In genomic region chr10:13100349-13101294, GRCh38 we compare ENCODE assay signal across 8 cellular contexts. TPM values are rescaled to one million over a fixed set of nuclear protein-coding genes. Genes with fewer than 3 reads are reported as not detected.
A peak's percentile ranks its signal among the peaks of the same experiment; 100 is the strongest.
DNase-seq lines count a peak whose midpoint lies in the region; ATAC-seq, FAIRE-seq and TF ChIP-seq lines count a peak whose summit lies in the region.

No MANE protein-coding gene starts in this region.

- intact Hi-C loops in Right ventricle myocardium inferior (cut with DNase I) (loop anchor here (5.0 to 10.0 kb wide), 2 partner anchors 197 to 836 kb away; no protein-coding TSS in a partner anchor), cardiac septum (cut with DNase I) (no loop called here), PC-9 (cut with micrococcal nuclease; ENCODE audit: unreplicated experiment) (no loop called here), GM12878 (cut with micrococcal nuclease; ENCODE audit: unreplicated experiment) (loop anchor here (5.0 kb wide), 1 partner anchor 247 kb away; the partner anchor contains the start of gene SEPHS1)

- DNase-seq in Right ventricle myocardium inferior (ENCODE audit: missing footprints) = no peak
- no peak for DNase-seq in cardiac septum (ENCODE audit: low spot score)
- peak in 1 of 2 experiments; percentile 26 for DNase-seq in PC-9
- DNase-seq in GM12878 (ENCODE audit: low read depth, low spot score) = no peak
- DNase-seq in skeletal muscle cell (ENCODE audit: low read depth) = no peak
- no peak for DNase-seq in cerebellar nuclear complex (lab: John Stamatoyannopoulos, UW)

- in situ Hi-C loops in GM12878 (cut with MboI) = no loop called here

- H3K27me3 ChIP-seq in PC-9 (ENCODE audit: insufficient read depth, low read depth) (no peaks in the 10 kb centered on the region), GM12878 (replicated peaks in 1 of 2; ENCODE audit: control insufficient read depth in 2 of 2, insufficient read depth in 2 of 2, low read length in 1 of 2) (no peaks in the 10 kb centered on the region), iPS-18a (ENCODE audit: control insufficient read depth, insufficient read depth, low read length) (peaks cover 7% of the 10 kb centered on the region)

- SMC1A ChIA-PET in GM12878 (lab: Charles Lee; ENCODE audit: uncharacterized antibody, unreplicated experiment) = interaction anchor here (0.6 to 1.3 kb wide), 5 partner anchors 15 to 489 kb away, joined by 3 to 4 read pairs (median 3); partner anchors contain the start of gene PHYH

- H3K9me2 ChIP-seq in PC-9 (ENCODE audit: insufficient read depth) = no peaks in the 10 kb centered on the region

- TF ChIP-seq POLR2A in GM12878 (IDR thresholded peaks at IDR 0.05; ENCODE audit: low read depth, low read length) = no peak; the same call in 1 of the 2 replicates

- H3K9ac ChIP-seq in GM12878 (ENCODE audit: control insufficient read depth, insufficient read depth, low read length) = peak overlapping the region; percentile 70
- no peak overlapping the region for H3K9ac ChIP-seq in iPS-18a (ENCODE audit: low read length)

- RAD21 ChIA-PET in GM12878 (lab: Charles Lee; ENCODE audit: unreplicated experiment) = interaction anchor here (0.6 to 1.4 kb wide), 6 partner anchors 16 to 752 kb away, joined by 3 to 6 read pairs (median 4); no protein-coding TSS in a partner anchor

- H3K4me3 ChIP-seq in PC-9 (peak overlapping the region; percentile 70), GM12878 (peak overlapping the region; percentile 98), iPS-18a (ENCODE audit: low read length) (peak overlapping the region; percentile 89), skeletal muscle cell (ENCODE audit: low read depth, low read length) (peak overlapping the region; percentile 79)

- peak; percentile 38 for ATAC-seq in Right ventricle myocardium inferior
- peak; percentile 31 for ATAC-seq in HG02852 (IDR thresholded peaks at IDR 0.05; ENCODE audit: unreplicated experiment)
- ATAC-seq in GM12878 = peak; percentile 42

- H3K9me3 ChIP-seq in PC-9 (ENCODE audit: insufficient read depth, low read depth) = no peaks in the 10 kb centered on the region
- no peaks in the 10 kb centered on the region for H3K9me3 ChIP-seq in GM12878 (replicated peaks; ENCODE audit: control insufficient read depth, insufficient read depth, low read length)
- no peaks in the 10 kb centered on the region for H3K9me3 ChIP-seq in iPS-18a (ENCODE audit: control insufficient read depth, low read depth, low read length)

- H3K4me2 ChIP-seq in PC-9 (peak overlapping the region; percentile 87), GM12878 (ENCODE audit: control insufficient read depth, insufficient read depth) (peak overlapping the region; percentile 56)

- TSS peak; percentile 69 for BruUV-seq in PC-9 (replicated peaks; lab: Mats Ljungman, UMichigan)
- no TSS peak for BruUV-seq in GM12878 (replicated peaks; lab: Mats Ljungman, UMichigan)

- peaks cover 7% of the 10 kb centered on the region for H3F3A ChIP-seq in PC-9 (ENCODE audit: insufficient read depth, low read depth)

- H4K20me1 ChIP-seq in PC-9 (ENCODE audit: insufficient read depth) (no peaks in the 10 kb centered on the region), GM12878 (ENCODE audit: control insufficient read depth, insufficient read depth) (no peaks in the 10 kb centered on the region)

- no peak for TF ChIP-seq EP300 in GM12878 (IDR thresholded peaks at IDR 0.05; ENCODE audit: borderline replicate concordance in 1 of 2, control insufficient read depth in 1 of 2, low read depth in 2 of 2, low read length in 2 of 2)

- no peak for TF ChIP-seq RAD21 in GM12878 (IDR thresholded peaks at IDR 0.05; ENCODE audit: insufficient read depth, low read depth, low read length)

- H3K79me2 ChIP-seq in PC-9 (ENCODE audit: low read depth) = no peaks in the 10 kb centered on the region
- H3K79me2 ChIP-seq in GM12878 (ENCODE audit: control insufficient read depth, insufficient read depth, low read length) = peaks cover 19% of the 10 kb centered on the region

- FAIRE-seq in GM12878 (lab: Jason Lieb, UNC) = no peak

- CTCF ChIA-PET in PC-9 (lab: Charles Lee) = interaction anchor here (0.6 to 0.7 kb wide), 3 partner anchors 47 to 515 kb away, joined by 4 to 14 read pairs (median 5); no protein-coding TSS in a partner anchor
- CTCF ChIA-PET in GM12878 (lab: Yijun Ruan, JAX) = interaction anchor here (0.6 to 2.3 kb wide), 9 partner anchors 8 to 1310 kb away, joined by 3 to 19 read pairs (median 4); partner anchors contain the start of gene PHYH

- no peak overlapping the region for H3K27ac ChIP-seq in PC-9
- peak overlapping the region; percentile 46 for H3K27ac ChIP-seq in GM12878 (ENCODE audit: control insufficient read depth, insufficient read depth)
- H3K27ac ChIP-seq in iPS-18a (ENCODE audit: low read length) = no peak overlapping the region

- POLR2A ChIA-PET in PC-9 (lab: Charles Lee; ENCODE audit: unreplicated experiment) (interaction anchor here (0.5 to 0.6 kb wide), 3 partner anchors 20 to 1554 kb away, joined by 10 to 41 read pairs (median 16); no protein-coding TSS in a partner anchor), GM12878 (lab: Charles Lee) (no interaction called here)

- TF ChIP-seq CTCF in PC-9 (conservative IDR thresholded peaks at IDR 0.05) = no peak
- TF ChIP-seq CTCF in GM12878 (IDR thresholded peaks at IDR 0.05 in 2 of 3, conservative IDR thresholded peaks at IDR 0.05 in 1 of 3; ENCODE audit: control insufficient read depth in 2 of 3, extremely low read depth in 1 of 3, insufficient read depth in 1 of 3, low read depth in 3 of 3, low read length in 3 of 3) = no peak

- 4% methylated on average over 33 of the region's 35 CpGs for WGBS in GM12878 (ENCODE audit: insufficient coverage, insufficient replicate concordance, low lambda C conversion rate, missing lambda C conversion rate)

- H3K36me3 ChIP-seq in PC-9 (ENCODE audit: low read depth) (no peaks in the 10 kb centered on the region), GM12878 (ENCODE audit: control insufficient read depth in 2 of 2, insufficient read depth in 2 of 2, low read length in 1 of 2) (no peaks in the 10 kb centered on the region), iPS-18a (ENCODE audit: control insufficient read depth, low read depth, low read length) (no peaks in the 10 kb centered on the region)

- H2AFZ ChIP-seq in PC-9 (peak overlapping the region; percentile 93), GM12878 (ENCODE audit: control insufficient read depth, low read depth, low read length) (peak overlapping the region; percentile 66)

- H3K4me1 ChIP-seq in PC-9 (replicated peaks; ENCODE audit: insufficient read depth) (0 out of 2 replicates have a peak, but pooled peaks cover 3% of the 10 kb centered on the region), GM12878 (ENCODE audit: control insufficient read depth, insufficient read depth, low read length) (peaks cover 8% of the 10 kb centered on the region), iPS-18a (ENCODE audit: control insufficient read depth, low read depth, low read length) (no peaks in the 10 kb centered on the region)

TF ChIP-seq in GM12878, 131 proteins besides CTCF, POLR2A, EP300 and RAD21 (continues in another document):
- 0 out of 2 replicates have a peak, but pooled peaks have one; percentile 2 for TF ChIP-seq BACH1 (IDR thresholded peaks at IDR 0.05; ENCODE audit: borderline replicate concordance)
- TF ChIP-seq GATAD2B (conservative IDR thresholded peaks at IDR 0.05; ENCODE audit: low read depth) = peak; percentile 19
- 0 out of 2 replicates have a peak, but pooled peaks have one; percentile 34 for TF ChIP-seq MLLT1 (IDR thresholded peaks at IDR 0.05)
- 0 out of 2 replicates have a peak, but pooled peaks have one; percentile 21 for TF ChIP-seq IKZF1 (conservative IDR thresholded peaks at IDR 0.05)
- TF ChIP-seq RB1 (IDR thresholded peaks at IDR 0.05; ENCODE audit: borderline replicate concordance) = no peak
- no peak for TF ChIP-seq STAT1 (conservative IDR thresholded peaks at IDR 0.05)

RNA-seq across cellular contexts. Expression of gene OPTN, which starts 0.7 kb away (rescaled TPM):
- 146 TPM for total RNA-seq in Right ventricle myocardium inferior
- 126 TPM for total RNA-seq in cardiac septum
- total RNA-seq in PC-9 (2021) = 26.6 and 26.8 TPM in 2 replicates
- total RNA-seq in GM12878 (2013; cell fraction: nucleolus; rRNA removed) = 38.6 and 39.9 TPM in 2 replicates
- total RNA-seq in GM12878 (2014; rRNA removed) = 20.0 and 26.9 TPM in 2 replicates
- 25.0 and 28.1 TPM in 2 replicates for total RNA-seq in GM12878 (2014; rRNA removed; fragmentation: Illumina TruSeq; extraction: Trizol)
- 34.0 and 34.8 TPM in 2 replicates for total RNA-seq in GM12878 (2021)
- polyA plus RNA-seq in GM12878 (2011; ENCODE audit: low read depth) = 21.7 TPM
- polyA plus RNA-seq in GM12878 (2011; rRNA removed) = 42.4 and 52.7 TPM in 2 replicates
- polyA plus RNA-seq in GM12878 (2011; cell fraction: cytosol; rRNA removed) = 15.6 and 19.0 TPM in 2 replicates
- polyA plus RNA-seq in GM12878 (2011; cell fraction: nucleus; rRNA removed) = 30.3 and 34.8 TPM in 2 replicates
- polyA plus RNA-seq in GM12878 (2012) = 42.8 and 49.7 TPM in 2 replicates
- 26.1 and 28.1 TPM in 2 replicates for polyA plus RNA-seq in GM12878 (2014; fragmentation: Illumina TruSeq; extraction: Trizol)
- polyA plus RNA-seq in GM12878 (2014; fragmentation: Nextera tagmentation; extraction: Ambion mirVana) = 10 to 100 TPM; 15.2 to 22.3 TPM
- polyA plus RNA-seq in GM12878 (2014; rRNA removed) = 20.2 and 25.9 TPM in 2 replicates
- polyA plus RNA-seq in GM12878 (2016; fragmentation: Nextera tagmentation; extraction: Ambion mirVana) = 10 to 100 TPM; 30.6 to 32.3 TPM
- polyA minus RNA-seq in GM12878 (2011; rRNA and poly(A)+ RNA removed) = 20.2 and 33.3 TPM in 2 replicates
- polyA minus RNA-seq in GM12878 (2011; cell fraction: cytosol; rRNA and poly(A)+ RNA removed) = 8.3 and 8.8 TPM in 2 replicates
- polyA minus RNA-seq in GM12878 (2011; cell fraction: nucleus; rRNA and poly(A)+ RNA removed) = 12.0 and 16.3 TPM in 2 replicates

Comparison
In these comparisons a context has a peak if more than half of its experiments do, and no peak if none do; other contexts are left out.
1. intact Hi-C loops: an anchor here in Right ventricle myocardium inferior (5.0 to 10.0 kb wide) and GM12878 (5.0 kb wide); none called in cardiac septum and PC-9.